ENCODE assay signal across 25 cellular contexts in the genomic region with DNA sequence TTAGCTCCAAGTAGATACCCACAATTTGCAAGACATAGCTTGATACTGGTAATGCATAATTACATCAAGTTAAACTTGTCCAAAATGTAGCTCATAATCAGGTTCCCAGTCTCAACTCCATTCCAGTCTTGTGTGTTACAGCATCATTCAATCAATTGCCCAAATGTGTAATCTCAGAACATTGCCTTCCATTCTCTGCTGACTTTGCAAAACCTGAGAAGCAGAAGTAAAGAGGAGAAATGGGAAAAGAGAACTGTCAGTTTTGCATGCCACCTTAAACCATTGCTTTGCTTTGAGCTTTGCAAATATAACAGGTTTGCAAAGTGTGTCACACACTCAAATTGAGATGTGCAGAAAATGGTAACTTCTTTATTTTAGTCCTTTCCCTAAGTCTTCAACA. TPM values are rescaled to one million over a fixed set of nuclear protein-coding genes. Genes with fewer than 3 reads are reported as not detected.
"Had no signal": no experiment of that assay in that cellular context is flagged by ENCODE, and none has a peak within 500 bp of the region (broad histone marks: within the 10 kb centered on the region; RNA-seq: fewer than 3 reads in every experiment).

No MANE protein-coding gene starts in this region.

- H3K9me3 ChIP-seq: ascending aorta, body of pancreas had no signal

- H3K27me3 Mint-ChIP-seq: activated CD4-positive, alpha-beta T cell treated with anti-CD3 and anti-CD28 coated beads, Interleukin-2, amount 10 ng/mL, durations not matched to agents 24 days and 14 days; activated naive CD4-positive, alpha-beta T cell treated with anti-CD3 and anti-CD28 coated beads, Interleukin-2, amount 50 U/mL, for 24 hours had no signal

- H3K27ac ChIP-seq: ascending aorta, body of pancreas had no signal

- H3K27ac Mint-ChIP-seq: activated B cell treated with CpG ODN at 0.5 μM for 24 hours; activated CD4-positive, alpha-beta T cell treated with anti-CD3 and anti-CD28 coated beads, Interleukin-2, amount 10 ng/mL, durations not matched to agents 24 days and 14 days; activated CD8-positive, alpha-beta memory T cell treated with anti-CD3 and anti-CD28 coated beads, Interleukin-2, amount 10 ng/mL, durations not matched to agents 7 days and 5 days; activated naive CD4-positive, alpha-beta T cell treated with anti-CD3 and anti-CD28 coated beads, Interleukin-2, amount 50 U/mL, for 24 hours; activated T-cell treated with anti-CD3 and anti-CD28 coated beads, Interleukin-2, amount 50 U/mL, for 24 hours; activated T-helper 1 cell treated with anti-CD3 and anti-CD28 coated beads, Interleukin-12 subunit alpha, Interleukin-12 subunit beta, Interleukin-2, Interleukin-4 antibody, amounts not matched to agents 30 ng/mL and 10 ng/mL and 1 ng/mL, durations not matched to agents 14 hours and 24 hours and 36 hours had no signal

- H3K36me3 Mint-ChIP-seq: activated CD8-positive, alpha-beta memory T cell treated with anti-CD3 and anti-CD28 coated beads, Interleukin-2, amount 10 ng/mL, durations not matched to agents 7 days and 5 days; activated naive CD4-positive, alpha-beta T cell treated with anti-CD3 and anti-CD28 coated beads, Interleukin-2, amount 50 U/mL, for 24 hours had no signal

- H3K4me3 Mint-ChIP-seq: activated B cell treated with CpG ODN at 0.5 μM for 24 hours; activated CD4-positive, alpha-beta T cell treated with anti-CD3 and anti-CD28 coated beads, Interleukin-2, amount 10 ng/mL, durations not matched to agents 24 days and 14 days; activated CD8-positive, alpha-beta memory T cell treated with anti-CD3 and anti-CD28 coated beads, Interleukin-2, amount 10 ng/mL, durations not matched to agents 7 days and 5 days; activated naive CD4-positive, alpha-beta T cell treated with anti-CD3 and anti-CD28 coated beads, Interleukin-2, amount 50 U/mL, for 24 hours; activated T-cell treated with anti-CD3 and anti-CD28 coated beads, Interleukin-2, amount 50 U/mL, for 24 hours; activated T-helper 1 cell treated with anti-CD3 and anti-CD28 coated beads, Interleukin-12 subunit alpha, Interleukin-12 subunit beta, Interleukin-2, Interleukin-4 antibody, amounts not matched to agents 30 ng/mL and 10 ng/mL and 1 ng/mL, durations not matched to agents 14 hours and 24 hours and 36 hours had no signal

- DNase-seq: activated B cell treated with CpG ODN at 0.5 μM for 24 hours; activated CD4-positive, alpha-beta T cell treated with anti-CD3 and anti-CD28 coated beads for 1 hour; activated CD4-positive, alpha-beta T cell treated with anti-CD3 and anti-CD28 coated beads, Interleukin-2, amount 10 ng/mL, durations not matched to agents 24 days and 14 days; activated CD4-positive, alpha-beta T cell treated with anti-CD3 and anti-CD28 coated beads, Interleukin-2, amount 50 U/mL, for 48 hours; activated CD8-positive, alpha-beta memory T cell treated with anti-CD3 and anti-CD28 coated beads, Interleukin-2, amount 10 ng/mL, durations not matched to agents 7 days and 5 days; activated effector memory CD4-positive, alpha-beta T cell treated with Interleukin-2 at 50 U/mL for 16 hours; activated naive CD4-positive, alpha-beta T cell; activated T-cell treated with anti-CD3 and anti-CD28 coated beads, Interleukin-2, amount 50 U/mL, for 24 hours; amniotic stem cell; body of pancreas; central memory CD4-positive, alpha-beta T cell; NCI-H1105; NCI-H1436; NCI-H1694 treated with DMSO at 0.1 percent for 48 hours; NCI-H2029 treated with DMSO at 0.1 percent for 48 hours; NCI-H510A treated with DMSO at 0.1 percent for 48 hours; NCI-H69; NK-92 treated with Interleukin-12 subunit alpha and Interleukin-12 subunit beta, amount 100 ng/mL, for 24 hours; SIG-M5; T-helper 1 cell had no signal

- H3K4me1 Mint-ChIP-seq: activated B cell treated with CpG ODN at 0.5 μM for 24 hours; activated CD4-positive, alpha-beta T cell treated with anti-CD3 and anti-CD28 coated beads, Interleukin-2, amount 10 ng/mL, durations not matched to agents 24 days and 14 days; activated CD8-positive, alpha-beta memory T cell treated with anti-CD3 and anti-CD28 coated beads, Interleukin-2, amount 10 ng/mL, durations not matched to agents 7 days and 5 days; activated naive CD4-positive, alpha-beta T cell treated with anti-CD3 and anti-CD28 coated beads, Interleukin-2, amount 50 U/mL, for 24 hours had no signal

- H3K27me3 ChIP-seq: ascending aorta, body of pancreas had no signal

- ATAC-seq: activated CD8-positive, alpha-beta memory T cell treated with anti-CD3 and anti-CD28 coated beads, Interleukin-2, amount 10 ng/mL, durations not matched to agents 7 days and 5 days; body of pancreas had no signal

- H3K9me3 Mint-ChIP-seq: activated B cell treated with CpG ODN at 0.5 μM for 24 hours; activated CD4-positive, alpha-beta T cell treated with anti-CD3 and anti-CD28 coated beads, Interleukin-2, amount 10 ng/mL, durations not matched to agents 24 days and 14 days; activated naive CD4-positive, alpha-beta T cell treated with anti-CD3 and anti-CD28 coated beads, Interleukin-2, amount 50 U/mL, for 24 hours; activated T-cell treated with anti-CD3 and anti-CD28 coated beads, Interleukin-2, amount 50 U/mL, for 24 hours; activated T-helper 1 cell treated with anti-CD3 and anti-CD28 coated beads, Interleukin-12 subunit alpha, Interleukin-12 subunit beta, Interleukin-2, Interleukin-4 antibody, amounts not matched to agents 30 ng/mL and 10 ng/mL and 1 ng/mL, durations not matched to agents 14 hours and 24 hours and 36 hours had no signal

- H3K4me3 ChIP-seq: ascending aorta, body of pancreas had no signal

- H3K4me1 ChIP-seq: ascending aorta had no signal

- FAIRE-seq: bronchial epithelial cell had no signal

- H3K36me3 ChIP-seq: ascending aorta had no signal

RNA-seq across cellular contexts. Expression of gene CNKSR3, which starts 40.3 kb away (rescaled TPM):
- total RNA-seq: activated CD4-positive, alpha-beta T cell treated with anti-CD3 and anti-CD28 coated beads, Interleukin-2, amount 10 ng/mL, durations not matched to agents 24 days and 14 days; activated CD8-positive, alpha-beta memory T cell treated with anti-CD3 and anti-CD28 coated beads, Interleukin-2, amount 10 ng/mL, durations not matched to agents 7 days and 5 days; activated T-helper 1 cell treated with anti-CD3 and anti-CD28 coated beads, Interleukin-12 subunit alpha, Interleukin-12 subunit beta, Interleukin-2, Interleukin-4 antibody, amounts not matched to agents 30 ng/mL and 10 ng/mL and 1 ng/mL, durations not matched to agents 14 hours and 24 hours and 36 hours; T-helper 2 cell treated with Interferon-gamma antibody and Interleukin-4, amounts not matched to agents 100 ng/mL and 5 ng/mL, for 36 hours had no signal
